14 cellular contexts compared by ENCODE assay signal in the genomic region with DNA sequence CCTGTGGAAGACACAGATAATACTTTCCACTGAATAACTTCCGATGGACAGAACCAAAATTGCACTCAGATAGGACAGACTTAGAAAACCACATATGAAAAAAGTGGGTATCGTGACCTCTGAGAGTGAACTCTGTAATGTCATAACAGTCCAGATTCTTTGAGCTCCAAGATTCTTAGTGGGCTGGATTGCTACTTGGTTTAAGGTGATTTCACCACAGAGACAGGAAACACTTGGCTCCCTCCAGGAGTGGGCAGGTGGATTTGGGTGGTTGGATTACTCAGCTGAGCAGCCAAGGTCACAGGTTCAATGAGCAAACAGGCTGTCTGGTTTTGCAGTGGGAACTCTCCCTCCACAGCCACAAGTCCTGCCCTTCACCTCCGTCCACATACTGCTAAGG.
DNase-seq lines count a peak whose midpoint lies in the region; ATAC-seq and TF ChIP-seq lines count a peak whose summit lies in the region.
"Had no signal": no experiment of that assay in that cellular context is flagged by ENCODE, and none has a peak within 500 bp of the region (broad histone marks: within the 10 kb centered on the region; RNA-seq: fewer than 3 reads in every experiment).

No MANE protein-coding gene starts in this region.

- H3K9me3 Mint-ChIP-seq in activated naive CD4-positive, alpha-beta T cell treated with anti-CD3 and anti-CD28 coated beads, Interleukin-2, amount 50 U/mL, for 72 hours, result no peaks in the 10 kb centered on the region
- H3K9me3 Mint-ChIP-seq in stimulated activated naive CD8-positive, alpha-beta T cell treated with anti-CD3 and anti-CD28 coated beads, Interleukin-15, amount 100 ng/mL, for 72 hours, result no peaks in the 10 kb centered on the region
- H3K9me3 Mint-ChIP-seq: type B pancreatic cell had no signal

- WGBS in body of pancreas, 2 donors, result 41 to 46% methylated on average over 3 of the region's 3 CpGs
- 91% methylated on average over 3 of the region's 3 CpGs for WGBS in prostate gland

- no peak overlapping the region for H3K9ac ChIP-seq in Karpas-422 (ENCODE audit: low read length)

- H3K9me3 ChIP-seq in body of pancreas (no peaks in the 10 kb centered on the region), Karpas-422 (ENCODE audit: low read length) (no peaks in the 10 kb centered on the region), prostate gland (no peaks in the 10 kb centered on the region), WERI-Rb-1 (ENCODE audit: severe bottlenecking) (no peaks in the 10 kb centered on the region)
- H3K9me3 ChIP-seq: colonic mucosa had no signal

- TF ChIP-seq CTCF in body of pancreas (IDR thresholded peaks at IDR 0.05), result no peak
- TF ChIP-seq CTCF in prostate gland (IDR thresholded peaks at IDR 0.05), result no peak
- no peak for TF ChIP-seq CTCF in WERI-Rb-1 (IDR thresholded peaks at IDR 0.05; ENCODE audit: low read depth, low read length)

- H2AFZ ChIP-seq in Karpas-422 (ENCODE audit: low read length), result no peak overlapping the region

- H3K4me3 ChIP-seq in body of pancreas (no peak overlapping the region), Karpas-422 (ENCODE audit: low read length) (no peak overlapping the region), prostate gland (no peak overlapping the region), WERI-Rb-1 (ENCODE audit: low read depth, low read length) (no peak overlapping the region)
- H3K4me3 ChIP-seq: colonic mucosa had no signal

- H4K20me1 ChIP-seq in Karpas-422 (ENCODE audit: insufficient read depth, low read depth, low read length), result no peaks in the 10 kb centered on the region

- no peak overlapping the region for H3K4me2 ChIP-seq in Karpas-422 (ENCODE audit: low read depth, low read length, poor library complexity, severe bottlenecking)

- intact Hi-C loops in body of pancreas (cut with DNase I), result no loop called here
- intact Hi-C loops in prostate gland (cut with DNase I), result no loop called here

- H3K27me3 ChIP-seq in body of pancreas (no peaks in the 10 kb centered on the region), Karpas-422 (ENCODE audit: low read length) (no peaks in the 10 kb centered on the region), prostate gland (replicated peaks; ENCODE audit: insufficient read depth) (no peaks in the 10 kb centered on the region), WERI-Rb-1 (ENCODE audit: insufficient read depth, low read depth, severe bottlenecking) (no peaks in the 10 kb centered on the region)
- H3K27me3 ChIP-seq: colonic mucosa had no signal

- H3K4me1 ChIP-seq in body of pancreas (peaks cover 10% of the 10 kb centered on the region), Karpas-422 (ENCODE audit: low read length) (no peaks in the 10 kb centered on the region), prostate gland (replicated peaks) (no peaks in the 10 kb centered on the region)
- H3K4me1 ChIP-seq: colonic mucosa had no signal

- H3K79me2 ChIP-seq in Karpas-422 (ENCODE audit: low read length), result no peaks in the 10 kb centered on the region

- H3K27ac ChIP-seq in body of pancreas (peak overlapping the region in 1 of 4 donors; percentile 23), Karpas-422 (ENCODE audit: low read length) (no peak overlapping the region), prostate gland (no peak overlapping the region), WERI-Rb-1 (no peak overlapping the region)
- H3K27ac ChIP-seq: colonic mucosa had no signal

- no peak for DNase-seq in activated naive CD4-positive, alpha-beta T cell treated with anti-CD3 and anti-CD28 coated beads, Interleukin-2, amount 50 U/mL, for 72 hours (ENCODE audit: low spot score in 2 of 2)
- DNase-seq in activated naive CD4-positive, alpha-beta T cell treated with Interleukin-2 at 50 U/mL for 16 hours, result no peak
- DNase-seq in body of pancreas (peak; percentile 45 to 62 (median 54)), left lobe of liver (ENCODE audit: low spot score) (no peak), Karpas-422 (no peak), prostate gland (ENCODE audit: low spot score) (no peak), WERI-Rb-1 (no peak)
- no peak for DNase-seq in stimulated activated naive CD8-positive, alpha-beta T cell treated with anti-CD3 and anti-CD28 coated beads, Interleukin-15, amount 100 ng/mL, for 72 hours
- DNase-seq: AML-193, colonic mucosa, GF-D8, MV-4-11, NCI-H2227 treated with DMSO at 0.1 percent for 48 hours had no signal

- H3K27ac Mint-ChIP-seq in activated naive CD4-positive, alpha-beta T cell treated with anti-CD3 and anti-CD28 coated beads, Interleukin-2, amount 50 U/mL, for 72 hours, result peak overlapping the region; percentile 26 to 76
- H3K27ac Mint-ChIP-seq in stimulated activated naive CD8-positive, alpha-beta T cell treated with anti-CD3 and anti-CD28 coated beads, Interleukin-15, amount 100 ng/mL, for 72 hours, result no peak overlapping the region
- H3K27ac Mint-ChIP-seq: type B pancreatic cell had no signal

- no peak overlapping the region for H3K4me3 Mint-ChIP-seq in stimulated activated naive CD8-positive, alpha-beta T cell treated with anti-CD3 and anti-CD28 coated beads, Interleukin-15, amount 100 ng/mL, for 72 hours
- H3K4me3 Mint-ChIP-seq: type B pancreatic cell had no signal

- ATAC-seq in activated naive CD4-positive, alpha-beta T cell treated with anti-CD3 and anti-CD28 coated beads, Interleukin-2, amount 50 U/mL, for 72 hours, result peak; percentile 70 to 79
- peak; percentile 65 for ATAC-seq in body of pancreas
- peak; percentile 49 for ATAC-seq in left lobe of liver
- peak; percentile 48 for ATAC-seq in stimulated activated naive CD8-positive, alpha-beta T cell treated with anti-CD3 and anti-CD28 coated beads, Interleukin-15, amount 100 ng/mL, for 72 hours

- no peak for TF ChIP-seq POLR2A in body of pancreas (IDR thresholded peaks at IDR 0.05)
- no peak for TF ChIP-seq POLR2A in prostate gland (IDR thresholded peaks at IDR 0.05)

- H3K4me1 Mint-ChIP-seq in stimulated activated naive CD8-positive, alpha-beta T cell treated with anti-CD3 and anti-CD28 coated beads, Interleukin-15, amount 100 ng/mL, for 72 hours, result no peaks in the 10 kb centered on the region

- H3K27me3 Mint-ChIP-seq in stimulated activated naive CD8-positive, alpha-beta T cell treated with anti-CD3 and anti-CD28 coated beads, Interleukin-15, amount 100 ng/mL, for 72 hours, result no peaks in the 10 kb centered on the region
- H3K27me3 Mint-ChIP-seq: type B pancreatic cell had no signal

- peaks cover 4 to 23% of the 10 kb centered on the region in 2 donors for H3K36me3 Mint-ChIP-seq in activated naive CD4-positive, alpha-beta T cell treated with anti-CD3 and anti-CD28 coated beads, Interleukin-2, amount 50 U/mL, for 72 hours

- H3K9me2 ChIP-seq in Karpas-422 (replicated peaks; ENCODE audit: insufficient read depth, low read length), result no peaks in the 10 kb centered on the region

- H3K36me3 ChIP-seq in body of pancreas (replicated peaks in 1 of 2; ENCODE audit: insufficient read depth in 1 of 2, low read depth in 2 of 2) (no peaks in the 10 kb centered on the region), Karpas-422 (ENCODE audit: insufficient read depth, low read length) (no peaks in the 10 kb centered on the region), prostate gland (no peaks in the 10 kb centered on the region), WERI-Rb-1 (peaks cover 16% of the 10 kb centered on the region)

Comparison
In these comparisons a context has a peak if more than half of its experiments do, and no peak if none do; other contexts are left out.
1. DNase-seq: peak in body of pancreas (4 of 4); none in activated naive CD4-positive, alpha-beta T cell treated with anti-CD3 and anti-CD28 coated beads, Interleukin-2, amount 50 U/mL, for 72 hours (0 of 2), activated naive CD4-positive, alpha-beta T cell treated with Interleukin-2 at 50 U/mL for 16 hours (single experiment), left lobe of liver (single experiment), stimulated activated naive CD8-positive, alpha-beta T cell treated with anti-CD3 and anti-CD28 coated beads, Interleukin-15, amount 100 ng/mL, for 72 hours (0 of 2), Karpas-422 (single experiment), prostate gland (single experiment) and WERI-Rb-1 (single experiment).
2. H3K27ac Mint-ChIP-seq: peak in activated naive CD4-positive, alpha-beta T cell treated with anti-CD3 and anti-CD28 coated beads, Interleukin-2, amount 50 U/mL, for 72 hours (2 of 2); none in stimulated activated naive CD8-positive, alpha-beta T cell treated with anti-CD3 and anti-CD28 coated beads, Interleukin-15, amount 100 ng/mL, for 72 hours (0 of 2).
3. Peak in every context shown above with its lines, with median percentiles within 50 percentile points of each other: ATAC-seq.